8 cellular contexts compared by ENCODE assay signal in genomic region chr12:100127766-100128508, GRCh38. TPM values are rescaled to one million over a fixed set of nuclear protein-coding genes. Genes with fewer than 3 reads are reported as not detected.
A peak's percentile ranks its signal among the peaks of the same experiment; 100 is the strongest.
DNase-seq lines count a peak whose midpoint lies in the region; ATAC-seq, FAIRE-seq and TF ChIP-seq lines count a peak whose summit lies in the region.
"Had no signal": no experiment of that assay in that cellular context is flagged by ENCODE, and none has a peak within 500 bp of the region (broad histone marks: within the 10 kb centered on the region; RNA-seq: fewer than 3 reads in every experiment).

No MANE protein-coding gene starts in this region.

- TF ChIP-seq CTCF in fibroblast of villous mesenchyme (IDR thresholded peaks at IDR 0.05; ENCODE audit: insufficient read depth, low read depth, low read length): no peak

- H3K27me3 ChIP-seq in skeletal muscle satellite cell (ENCODE audit: control insufficient read depth, insufficient read depth, low read length): no peaks in the 10 kb centered on the region

- no peaks in the 10 kb centered on the region for H3K9me3 ChIP-seq in skeletal muscle satellite cell (replicated peaks; ENCODE audit: low read length)

- no peaks in the 10 kb centered on the region for H3K36me3 ChIP-seq in skeletal muscle satellite cell (ENCODE audit: insufficient read depth, low read length)

- H3K4me2 ChIP-seq in skeletal muscle satellite cell (ENCODE audit: low read length): peak overlapping the region; percentile 65

- peaks cover 20% of the 10 kb centered on the region for H3K4me1 ChIP-seq in skeletal muscle satellite cell (ENCODE audit: control insufficient read depth, insufficient read depth, low read length)

- H3K4me3 ChIP-seq in fibroblast of villous mesenchyme (ENCODE audit: low read depth, low read length) (peak overlapping the region; percentile 38), skeletal muscle satellite cell (ENCODE audit: low read length) (peak overlapping the region; percentile 4)

- no peak for ATAC-seq in GM18909 (IDR thresholded peaks at IDR 0.05; ENCODE audit: poor library complexity, unreplicated experiment)

- peak; percentile 71 for FAIRE-seq in H54 (lab: Jason Lieb, UNC)

- DNase-seq in H54 (ENCODE audit: insufficient read length, low spot score): no peak
- peak; percentile 92 for DNase-seq in SIG-M5 treated with dmso at 0.1 percent for 504 hours (lab: John Stamatoyannopoulos, UW; ENCODE audit: unreplicated experiment)
- peak; percentile 94 for DNase-seq in fibroblast of villous mesenchyme (ENCODE audit: low read depth)
- DNase-seq in globus pallidus (ENCODE audit: low spot score): no peak
- no peak for DNase-seq in NCI-H345 treated with DMSO at 0.1 percent for 48 hours (lab: John Stamatoyannopoulos, UW; ENCODE audit: unreplicated experiment)
- DNase-seq: effector CD4-positive, alpha-beta T cell had no signal

- TF ChIP-seq POLR2A in H54 (IDR thresholded peaks at IDR 0.05; ENCODE audit: low read depth, low read length): no peak

- peak overlapping the region; percentile 36 for H3K9ac ChIP-seq in skeletal muscle satellite cell (ENCODE audit: low read depth, low read length)

RNA-seq across cellular contexts. Expression of gene BLTP3B, which starts 14.7 kb away (rescaled TPM):
- total RNA-seq in fibroblast of villous mesenchyme: 46.1 and 51.8 TPM in 2 replicates
- total RNA-seq in skeletal muscle satellite cell (2012; rRNA removed): 45.6 and 46.1 TPM in 2 replicates

Comparison
In these comparisons a context has a peak if more than half of its experiments do, and no peak if none do; other contexts are left out.
1. DNase-seq: peak in SIG-M5 treated with dmso at 0.1 percent for 504 hours (single experiment) and fibroblast of villous mesenchyme (single experiment); none in H54 (single experiment), globus pallidus (single experiment) and NCI-H345 treated with DMSO at 0.1 percent for 48 hours (single experiment).